Comparison of ENCODE assay signal across 27 cellular contexts in the genomic region with DNA sequence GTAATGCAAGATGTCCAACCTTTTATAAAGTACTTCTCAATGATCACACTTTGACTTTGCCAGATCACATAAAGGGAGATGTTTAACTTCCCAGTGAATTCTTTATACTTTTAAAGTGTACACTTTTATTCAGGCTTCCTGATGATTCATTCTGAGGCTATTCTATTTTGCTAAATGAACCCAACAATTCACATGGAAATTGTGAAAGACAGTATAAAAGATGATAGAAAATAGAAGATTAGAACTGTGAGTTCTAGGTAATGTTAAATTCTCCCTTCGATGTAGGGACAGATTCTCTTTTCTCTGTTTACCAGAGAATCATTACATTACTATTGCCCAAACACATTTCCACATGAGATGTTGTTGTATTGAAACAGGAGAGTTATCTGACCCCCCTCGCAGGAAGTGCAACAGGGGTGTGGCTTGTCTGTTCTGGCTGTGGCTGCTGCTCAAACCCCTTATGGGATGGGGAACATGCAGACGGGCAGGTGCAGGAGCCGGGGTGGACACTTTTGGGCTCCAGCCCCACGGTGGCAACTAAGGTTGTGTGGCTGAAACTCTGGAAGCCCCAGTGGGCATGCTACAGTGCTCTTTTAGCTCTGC.
A peak's percentile ranks its signal among the peaks of the same experiment; 100 is the strongest.
DNase-seq lines count a peak whose midpoint lies in the region; TF ChIP-seq lines count a peak whose summit lies in the region.
"Had no signal": no experiment of that assay in that cellular context is flagged by ENCODE, and none has a peak within 500 bp of the region (broad histone marks: within the 10 kb centered on the region; RNA-seq: fewer than 3 reads in every experiment).

No MANE protein-coding gene starts in this region.

- no peaks in the 10 kb centered on the region for H3K27me3 Mint-ChIP-seq in T-helper 2 cell treated with Interferon-gamma antibody and Interleukin-4, amounts not matched to agents 5 μg/mL and 100 μg/mL, for 36 hours (ENCODE audit: low read depth)
- H3K27me3 Mint-ChIP-seq: B cell; progenitor cell of endocrine pancreas; stimulated activated naive CD8-positive, alpha-beta T cell treated with anti-CD3 and anti-CD28 coated beads, Interleukin-15, Interleukin-2, amounts not matched to agents 100 ng/mL and 50 ng/mL, for 24 hours had no signal

- H3K4me3 ChIP-seq in epithelial cell of proximal tubule (ENCODE audit: low read depth, low read length): no peak overlapping the region
- H3K4me3 ChIP-seq: adrenal gland, MG63, smooth muscle cell, tibial nerve had no signal

- in situ Hi-C loops in GM13976 (cut with MboI; ENCODE audit: low sequenced_read_pairs, unreplicated experiment): no loop called here

- no peaks in the 10 kb centered on the region for H3K4me1 Mint-ChIP-seq in T-helper 2 cell treated with Interferon-gamma antibody and Interleukin-4, amounts not matched to agents 5 μg/mL and 100 μg/mL, for 36 hours (ENCODE audit: low read depth)
- H3K4me1 Mint-ChIP-seq: B cell had no signal

- H3K36me3 Mint-ChIP-seq in T-helper 2 cell treated with Interferon-gamma antibody and Interleukin-4, amounts not matched to agents 5 μg/mL and 100 μg/mL, for 36 hours (ENCODE audit: low read depth): no peaks in the 10 kb centered on the region

- no peak for TF ChIP-seq CTCF in epithelial cell of proximal tubule (conservative IDR thresholded peaks at IDR 0.05; ENCODE audit: low read depth, low read length)
- no peak for TF ChIP-seq CTCF in GM13976 (IDR thresholded peaks at IDR 0.05; ENCODE audit: borderline replicate concordance, control extremely low read depth, extremely low read depth, insufficient read depth, missing control alignments)

- DNase-seq in ELR (ENCODE audit: low read depth) (peak; percentile 36), M059J (ENCODE audit: low read depth) (peak; percentile 42), epithelial cell of proximal tubule (ENCODE audit: low read depth) (peak; percentile 19), renal cortical epithelial cell (ENCODE audit: low read depth) (peak; percentile 71), nucleus accumbens (lab: John Stamatoyannopoulos, UW) (no peak), GM13976 (ENCODE audit: low spot score) (no peak)
- DNase-seq in T-helper 2 cell treated with Interferon-gamma antibody and Interleukin-4, amounts not matched to agents 5 μg/mL and 100 μg/mL, for 36 hours (ENCODE audit: low spot score): no peak
- DNase-seq: activated CD4-positive, alpha-beta T cell treated with anti-CD3 and anti-CD28 coated beads, Interleukin-2, amount 50 U/mL, for 1 hour; activated CD8-positive, alpha-beta memory T cell treated with anti-CD3 and anti-CD28 coated beads, Interleukin-2, amount 50 U/mL, for 4 hours; activated effector memory CD4-positive, alpha-beta T cell treated with Interleukin-2 at 50 U/mL for 16 hours; adrenal gland; Caco-2; central memory CD4-positive, alpha-beta T cell; DND-41; MG63; NCI-H146; NCI-H82; nephron progenitor cell; Right ventricle myocardium superior; stimulated activated CD4-positive, alpha-beta T cell treated with anti-CD3 and anti-CD28 coated beads, Interleukin-4, amount 100 ng/mL, for 24 hours; T-helper 1 cell had no signal

- H3K27ac Mint-ChIP-seq in T-helper 2 cell treated with Interferon-gamma antibody and Interleukin-4, amounts not matched to agents 5 μg/mL and 100 μg/mL, for 36 hours: no peak overlapping the region
- H3K27ac Mint-ChIP-seq: B cell; mesothelial cell of epicardium; progenitor cell of endocrine pancreas; stimulated activated naive CD8-positive, alpha-beta T cell treated with anti-CD3 and anti-CD28 coated beads, Interleukin-15, Interleukin-2, amounts not matched to agents 100 ng/mL and 50 ng/mL, for 24 hours had no signal

- H3K4me3 Mint-ChIP-seq in T-helper 2 cell treated with Interferon-gamma antibody and Interleukin-4, amounts not matched to agents 5 μg/mL and 100 μg/mL, for 36 hours: no peak overlapping the region
- H3K4me3 Mint-ChIP-seq: B cell; mesothelial cell of epicardium; nephron progenitor cell; stimulated activated naive CD8-positive, alpha-beta T cell treated with anti-CD3 and anti-CD28 coated beads, Interleukin-15, Interleukin-2, amounts not matched to agents 100 ng/mL and 50 ng/mL, for 24 hours had no signal

- no peaks in the 10 kb centered on the region for H3K9me3 Mint-ChIP-seq in T-helper 2 cell treated with Interferon-gamma antibody and Interleukin-4, amounts not matched to agents 5 μg/mL and 100 μg/mL, for 36 hours

Comparison
In these comparisons a context has a peak if more than half of its experiments do, and no peak if none do; other contexts are left out.
1. DNase-seq: peak in ELR (single experiment), M059J (single experiment), epithelial cell of proximal tubule (single experiment) and renal cortical epithelial cell (single experiment); none in nucleus accumbens (0 of 56), T-helper 2 cell treated with Interferon-gamma antibody and Interleukin-4, amounts not matched to agents 5 μg/mL and 100 μg/mL, for 36 hours (single experiment) and GM13976 (single experiment).